In genomic region chr3:5285439-5285838, GRCh38 we compare ENCODE assay signal across 11 cellular contexts.
"Had no signal": no experiment of that assay in that cellular context is flagged by ENCODE, and none has a peak within 500 bp of the region (broad histone marks: within the 10 kb centered on the region; RNA-seq: fewer than 3 reads in every experiment).

No MANE protein-coding gene starts in this region.

- H3K4me3 ChIP-seq: GM23248, GM23338, HAP-1 had no signal

- H3K27ac ChIP-seq: GM23248 had no signal

- H3K9me3 ChIP-seq: HAP-1 had no signal

- DNase-seq: GM23248, GOT3, H7, H9, HCEC 1CT, HFFc6 had no signal

- H3K9ac ChIP-seq: GM23248 had no signal

- ATAC-seq: GM23338, HCT116 had no signal

- H3K4me2 ChIP-seq: GM23338 had no signal

- FAIRE-seq: H1, H54 had no signal

- H2AFZ ChIP-seq: GM23248, GM23338 had no signal

- H3K4me1 ChIP-seq: HAP-1 had no signal

- H3K36me3 ChIP-seq: HAP-1 had no signal
